33 cellular contexts compared by ENCODE assay signal in genomic region chr1:115983584-115983983, GRCh38.
"Had no signal": no experiment of that assay in that cellular context is flagged by ENCODE, and none has a peak within 500 bp of the region (broad histone marks: within the 10 kb centered on the region; RNA-seq: fewer than 3 reads in every experiment).

No MANE protein-coding gene starts in this region.

- H3K36me3 ChIP-seq: adrenal gland, breast epithelium had no signal

- H3K4me2 ChIP-seq: PC-9 had no signal

- ATAC-seq: activated CD8-positive, alpha-beta T cell treated with anti-CD3 and anti-CD28 coated beads, Interleukin-2, amount 10 ng/mL, durations not matched to agents 7 days and 5 days; activated naive CD4-positive, alpha-beta T cell treated with anti-CD3 and anti-CD28 coated beads, Interleukin-2, amount 50 U/mL, for 72 hours; body of pancreas; Right ventricle myocardium inferior; SK-N-SH treated with all-trans-retinoic acid at 6 μM for 48 hours; T-cell had no signal

- H3K4me3 ChIP-seq: adrenal gland, body of pancreas, breast epithelium, PC-9 had no signal

- FAIRE-seq: astrocyte, RCC 7860 had no signal

- H3K27me3 ChIP-seq: adrenal gland, body of pancreas, breast epithelium had no signal

- H3K27ac ChIP-seq: adrenal gland, body of pancreas, breast epithelium, PC-9, RWPE1, VCaP had no signal

- DNase-seq: activated CD4-positive, alpha-beta T cell treated with anti-CD3 and anti-CD28 coated beads, Interleukin-2, amount 10 ng/mL, durations not matched to agents 24 days and 14 days; activated CD4-positive, alpha-beta T cell treated with anti-CD3 and anti-CD28 coated beads, Interleukin-2, amount 50 U/mL, for 4 hours; activated CD4-positive, CD25-positive, alpha-beta regulatory T cell; activated CD8-positive, alpha-beta T cell treated with anti-CD3 and anti-CD28 coated beads, Interleukin-2, amount 10 ng/mL, durations not matched to agents 7 days and 5 days; activated gamma-delta T cell treated with Interleukin-2 at 50 U/mL for 16 hours; activated naive CD4-positive, alpha-beta T cell treated with anti-CD3 and anti-CD28 coated beads for 36 hours; activated T-cell treated with anti-CD3 and anti-CD28 coated beads, Interleukin-2, amount 50 U/mL, for 24 hours; adrenal gland; body of pancreas; NCI-H1092 treated with DMSO at 0.1 percent for 48 hours; NCI-H1417; NCI-H146; NCI-H187; NCI-H2029 treated with DMSO at 0.1 percent for 48 hours; NCI-H2107; NCI-H2171 treated with DMSO at 0.1 percent for 48 hours; NCI-H226; NCI-H446 treated with DMSO at 0.1 percent for 48 hours; NCI-H524; NCI-H748 treated with DMSO at 0.1 percent for 48 hours; PC-9; SIG-M5; T-cell; T-helper 2 cell; T-helper 9 cell had no signal

- H2AFZ ChIP-seq: PC-9 had no signal

- H3K4me1 ChIP-seq: adrenal gland, breast epithelium had no signal

- H3K9me3 ChIP-seq: adrenal gland, body of pancreas, breast epithelium had no signal
